1 cellular context compared by ENCODE assay signal in the genomic region with DNA sequence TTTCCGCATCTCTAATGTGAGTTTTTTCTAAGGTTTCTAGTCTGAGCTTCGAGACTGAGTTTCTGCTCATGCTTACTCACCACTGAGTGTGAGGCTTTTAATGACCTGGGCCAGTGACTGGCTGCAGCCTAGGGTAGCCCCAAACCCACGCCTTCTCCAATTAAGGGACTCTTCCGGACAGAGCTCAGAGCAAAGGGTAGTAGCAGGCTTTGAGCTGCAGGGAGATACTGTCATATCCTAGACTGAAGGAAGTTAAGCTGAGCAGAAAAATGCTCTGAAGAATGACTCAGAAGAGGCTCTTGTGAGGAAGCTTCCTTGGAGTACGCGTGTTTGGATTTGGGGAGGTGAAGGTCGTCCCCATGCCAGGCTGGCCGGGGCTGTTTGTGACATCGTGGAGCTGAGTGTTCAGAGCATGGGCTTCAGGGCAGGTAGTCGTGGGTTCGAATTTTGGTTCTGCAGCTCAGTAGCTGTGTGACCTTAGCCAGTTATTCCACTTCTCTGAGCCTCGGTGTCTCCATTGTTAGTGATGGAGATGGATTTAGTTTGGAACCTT.
TF ChIP-seq lines count a peak whose summit lies in the region.

No MANE protein-coding gene starts in this region.

TF ChIP-seq in SK-N-SH, 30 proteins besides CTCF, POLR2A, EP300 and RAD21 (continued from another document):
- TF ChIP-seq USF2 (IDR thresholded peaks at IDR 0.05; ENCODE audit: borderline replicate concordance, low read depth, low read length) (no peak), GABPA (IDR thresholded peaks at IDR 0.05; ENCODE audit: low read depth) (0 out of 2 replicates have a peak, but pooled peaks have one; percentile 21), PBX3 (IDR thresholded peaks at IDR 0.05) (0 out of 2 replicates have a peak, but pooled peaks have one; percentile 33), FOSL2 (IDR thresholded peaks at IDR 0.05; ENCODE audit: borderline replicate concordance, low read depth) (peak; percentile 52; the same call in 1 of the 2 replicates), POLR2AphosphoS5 (IDR thresholded peaks at IDR 0.05; ENCODE audit: low read depth, low read length) (peak; percentile 26; the same call in 1 of the 2 replicates), TCF12 (IDR thresholded peaks at IDR 0.05) (peak; percentile 37; the same call in 1 of the 2 replicates)
- TF ChIP-seq, protein P1, sequence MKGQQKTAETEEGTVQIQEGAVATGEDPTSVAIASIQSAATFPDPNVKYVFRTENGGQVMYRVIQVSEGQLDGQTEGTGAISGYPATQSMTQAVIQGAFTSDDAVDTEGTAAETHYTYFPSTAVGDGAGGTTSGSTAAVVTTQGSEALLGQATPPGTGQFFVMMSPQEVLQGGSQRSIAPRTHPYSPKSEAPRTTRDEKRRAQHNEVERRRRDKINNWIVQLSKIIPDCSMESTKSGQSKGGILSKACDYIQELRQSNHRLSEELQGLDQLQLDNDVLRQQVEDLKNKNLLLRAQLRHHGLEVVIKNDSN (IDR thresholded peaks at IDR 0.05; ENCODE audit: borderline replicate concordance, low read depth) = no peak
